Comparison of ENCODE assay signal across 10 cellular contexts in genomic region chr12:26691234-26691970, GRCh38.
DNase-seq lines count a peak whose midpoint lies in the region; ATAC-seq and TF ChIP-seq lines count a peak whose summit lies in the region.
"Had no signal": no experiment of that assay in that cellular context is flagged by ENCODE, and none has a peak within 500 bp of the region (broad histone marks: within the 10 kb centered on the region; RNA-seq: fewer than 3 reads in every experiment).

No MANE protein-coding gene starts in this region.

- H3K4me1 Mint-ChIP-seq in chondrocyte (ENCODE audit: low read depth) = peaks cover 25% of the 10 kb centered on the region
- no peaks in the 10 kb centered on the region for H3K4me1 Mint-ChIP-seq in activated CD8-positive, alpha-beta memory T cell treated with anti-CD3 and anti-CD28 coated beads, Interleukin-2, amount 10 ng/mL, durations not matched to agents 7 days and 5 days
- no peaks in the 10 kb centered on the region for H3K4me1 Mint-ChIP-seq in activated CD4-positive, alpha-beta T cell treated with anti-CD3 and anti-CD28 coated beads, Interleukin-2, amount 10 ng/mL, durations not matched to agents 24 days and 14 days

- H3K27me3 Mint-ChIP-seq in chondrocyte (ENCODE audit: low read depth) = no peaks in the 10 kb centered on the region
- no peaks in the 10 kb centered on the region for H3K27me3 Mint-ChIP-seq in activated CD8-positive, alpha-beta memory T cell treated with anti-CD3 and anti-CD28 coated beads, Interleukin-2, amount 10 ng/mL, durations not matched to agents 7 days and 5 days
- H3K27me3 Mint-ChIP-seq in activated CD4-positive, alpha-beta T cell treated with anti-CD3 and anti-CD28 coated beads, Interleukin-2, amount 10 ng/mL, durations not matched to agents 24 days and 14 days = no peaks in the 10 kb centered on the region
- H3K27me3 Mint-ChIP-seq: dendritic cell treated with granulocyte-macrophage colony-stimulating factor and Interleukin-4, amounts not matched to agents 40 ng/mL and 50 ng/mL, for 4 days had no signal

- H3K36me3 ChIP-seq in mesodermal cell (ENCODE audit: control insufficient read depth, insufficient read depth, low read length) (peaks cover 4% of the 10 kb centered on the region), transverse colon (no peaks in the 10 kb centered on the region)

- in situ Hi-C loops in transverse colon (cut with MboI; ENCODE audit: low pct_ligation_motif_present in 1 of 4, low pct_unique_long_range_greater_than_20kb in 1 of 4, low sequenced_read_pairs in 3 of 4) = loop anchor here in 1 of 4 donors (25.0 kb wide), 1 partner anchor 96 kb away; no protein-coding TSS in a partner anchor

- CTCF ChIA-PET in activated CD8-positive, alpha-beta memory T cell treated with anti-CD3 and anti-CD28 coated beads, Interleukin-2, amount 10 ng/mL, durations not matched to agents 7 days and 5 days (lab: Charles Lee) = interaction anchor here (1.6 kb wide), 1 partner anchor 10 kb away, joined by 4 read pairs; no protein-coding TSS in a partner anchor

- ATAC-seq in activated CD8-positive, alpha-beta memory T cell treated with anti-CD3 and anti-CD28 coated beads, Interleukin-2, amount 10 ng/mL, durations not matched to agents 7 days and 5 days = no peak

- no peak for TF ChIP-seq EP300 in transverse colon (IDR thresholded peaks at IDR 0.05; ENCODE audit: low read depth)

- H3K4me1 ChIP-seq in mesodermal cell (ENCODE audit: control insufficient read depth, insufficient read depth, low read length, poor library complexity, severe bottlenecking) = peaks cover 40% of the 10 kb centered on the region
- H3K4me1 ChIP-seq in transverse colon = no peaks in the 10 kb centered on the region

- peak; percentile 89 for DNase-seq in DMS53 (lab: John Stamatoyannopoulos, UW)
- DNase-seq in NCI-H1417 treated with DMSO at 0.1 percent for 48 hours (lab: John Stamatoyannopoulos, UW) = peak; percentile 25
- no peak for DNase-seq in chondrocyte (ENCODE audit: low spot score)
- no peak for DNase-seq in transverse colon
- DNase-seq in activated CD8-positive, alpha-beta memory T cell treated with anti-CD3 and anti-CD28 coated beads, Interleukin-2, amount 10 ng/mL, durations not matched to agents 7 days and 5 days = no peak
- DNase-seq in lower leg skin (ENCODE audit: low spot score in 2 of 2) = no peak
- no peak for DNase-seq in activated CD4-positive, alpha-beta T cell treated with anti-CD3 and anti-CD28 coated beads, Interleukin-2, amount 10 ng/mL, durations not matched to agents 24 days and 14 days
- DNase-seq: stimulated activated CD4-positive, alpha-beta T cell treated with anti-CD3 and anti-CD28 coated beads, Interleukin-2, amount 100 ng/mL, for 24 hours had no signal

- peaks cover 2% of the 10 kb centered on the region for H3K36me3 Mint-ChIP-seq in chondrocyte (ENCODE audit: low read depth)
- H3K36me3 Mint-ChIP-seq in activated CD8-positive, alpha-beta memory T cell treated with anti-CD3 and anti-CD28 coated beads, Interleukin-2, amount 10 ng/mL, durations not matched to agents 7 days and 5 days = peaks cover 13% of the 10 kb centered on the region
- H3K36me3 Mint-ChIP-seq in activated CD4-positive, alpha-beta T cell treated with anti-CD3 and anti-CD28 coated beads, Interleukin-2, amount 10 ng/mL, durations not matched to agents 24 days and 14 days (ENCODE audit: low read depth) = peaks cover 28% of the 10 kb centered on the region

- no peaks in the 10 kb centered on the region for H3K9me3 Mint-ChIP-seq in chondrocyte (ENCODE audit: low read depth)
- no peaks in the 10 kb centered on the region for H3K9me3 Mint-ChIP-seq in activated CD8-positive, alpha-beta memory T cell treated with anti-CD3 and anti-CD28 coated beads, Interleukin-2, amount 10 ng/mL, durations not matched to agents 7 days and 5 days (ENCODE audit: low read depth)
- peaks cover 3% of the 10 kb centered on the region for H3K9me3 Mint-ChIP-seq in activated CD4-positive, alpha-beta T cell treated with anti-CD3 and anti-CD28 coated beads, Interleukin-2, amount 10 ng/mL, durations not matched to agents 24 days and 14 days
- H3K9me3 Mint-ChIP-seq: dendritic cell treated with granulocyte-macrophage colony-stimulating factor and Interleukin-4, amounts not matched to agents 40 ng/mL and 50 ng/mL, for 4 days had no signal

- H3K9me3 ChIP-seq in mesodermal cell (ENCODE audit: control insufficient read depth, low read length) = no peaks in the 10 kb centered on the region
- H3K9me3 ChIP-seq in transverse colon = no peaks in the 10 kb centered on the region

- no peaks in the 10 kb centered on the region for H3K27me3 ChIP-seq in transverse colon

- H3K27ac ChIP-seq in mesodermal cell (ENCODE audit: low read depth, low read length, severe bottlenecking) (peak overlapping the region; percentile 88), transverse colon (no peak overlapping the region)

- 36 to 46% methylated on average over 12 to 14 of the region's 15 CpGs for WGBS in mesodermal cell (ENCODE audit: insufficient coverage in 2 of 2), 2 experiments
- 80 to 89% methylated on average over 9 to 15 of the region's 15 CpGs for WGBS in transverse colon (ENCODE audit: low coverage in 1 of 2), 2 donors
- 60 to 75% methylated on average over 15 of the region's 15 CpGs for WGBS in lower leg skin, 2 donors

- TF ChIP-seq POLR2A in transverse colon (IDR thresholded peaks at IDR 0.05) (no peak), lower leg skin (IDR thresholded peaks at IDR 0.05) (no peak)

- no peak overlapping the region for H3K4me3 ChIP-seq in mesodermal cell (ENCODE audit: extremely low read depth, insufficient read depth, low read length, poor library complexity, severe bottlenecking)
- H3K4me3 ChIP-seq in transverse colon = no peak overlapping the region
- H3K4me3 ChIP-seq in lower leg skin (ENCODE audit: low read depth, poor library complexity, severe bottlenecking) = no peak overlapping the region

- H3K27ac Mint-ChIP-seq in chondrocyte (ENCODE audit: unreplicated experiment) = peak overlapping the region; percentile 83
- H3K27ac Mint-ChIP-seq in activated CD8-positive, alpha-beta memory T cell treated with anti-CD3 and anti-CD28 coated beads, Interleukin-2, amount 10 ng/mL, durations not matched to agents 7 days and 5 days = no peak overlapping the region
- H3K27ac Mint-ChIP-seq in activated CD4-positive, alpha-beta T cell treated with anti-CD3 and anti-CD28 coated beads, Interleukin-2, amount 10 ng/mL, durations not matched to agents 24 days and 14 days = no peak overlapping the region
- H3K27ac Mint-ChIP-seq: dendritic cell treated with granulocyte-macrophage colony-stimulating factor and Interleukin-4, amounts not matched to agents 40 ng/mL and 50 ng/mL, for 4 days had no signal

- peak overlapping the region; percentile 39 for H3K4me3 Mint-ChIP-seq in chondrocyte (ENCODE audit: unreplicated experiment)
- no peak overlapping the region for H3K4me3 Mint-ChIP-seq in activated CD8-positive, alpha-beta memory T cell treated with anti-CD3 and anti-CD28 coated beads, Interleukin-2, amount 10 ng/mL, durations not matched to agents 7 days and 5 days
- H3K4me3 Mint-ChIP-seq in activated CD4-positive, alpha-beta T cell treated with anti-CD3 and anti-CD28 coated beads, Interleukin-2, amount 10 ng/mL, durations not matched to agents 24 days and 14 days = no peak overlapping the region
- H3K4me3 Mint-ChIP-seq: dendritic cell treated with granulocyte-macrophage colony-stimulating factor and Interleukin-4, amounts not matched to agents 40 ng/mL and 50 ng/mL, for 4 days had no signal

- peak; percentile 23 for TF ChIP-seq CTCF in chondrocyte (IDR thresholded peaks at IDR 0.05)
- no peak for TF ChIP-seq CTCF in transverse colon (IDR thresholded peaks at IDR 0.05)
- TF ChIP-seq CTCF in lower leg skin (IDR thresholded peaks at IDR 0.05) = no peak

- intact Hi-C loops in transverse colon (cut with DNase I; ENCODE audit: low total_unique reads) (no loop called here), lower leg skin (cut with DNase I; ENCODE audit: low total_unique reads) (no loop called here)
- intact Hi-C loops in activated CD4-positive, alpha-beta T cell treated with anti-CD3 and anti-CD28 coated beads, Interleukin-2, amount 10 ng/mL, durations not matched to agents 24 days and 14 days (cut with micrococcal nuclease) = no loop called here

Comparison
In these comparisons a context has a peak if more than half of its experiments do, and no peak if none do; other contexts are left out.
1. DNase-seq: peak in DMS53 (single experiment) and NCI-H1417 treated with DMSO at 0.1 percent for 48 hours (single experiment); none in chondrocyte (single experiment), transverse colon (single experiment), activated CD8-positive, alpha-beta memory T cell treated with anti-CD3 and anti-CD28 coated beads, Interleukin-2, amount 10 ng/mL, durations not matched to agents 7 days and 5 days (single experiment), lower leg skin (0 of 2) and activated CD4-positive, alpha-beta T cell treated with anti-CD3 and anti-CD28 coated beads, Interleukin-2, amount 10 ng/mL, durations not matched to agents 24 days and 14 days (single experiment).